Comparison of ENCODE assay signal across 17 cellular contexts in genomic region chr16:797120-797420, GRCh38. TPM values are rescaled to one million over a fixed set of nuclear protein-coding genes. Genes with fewer than 3 reads are reported as not detected.
DNase-seq lines count a peak whose midpoint lies in the region; ATAC-seq lines count a peak whose summit lies in the region.
"Had no signal": no experiment of that assay in that cellular context is flagged by ENCODE, and none has a peak within 500 bp of the region (broad histone marks: within the 10 kb centered on the region; RNA-seq: fewer than 3 reads in every experiment).

No MANE protein-coding gene starts in this region.

- no peak overlapping the region for H3K27ac Mint-ChIP-seq in activated naive CD8-positive, alpha-beta T cell treated with anti-CD3 and anti-CD28 coated beads for 36 hours
- no peak overlapping the region for H3K27ac Mint-ChIP-seq in stimulated activated naive B cell treated with anti-CD40 and anti-IgM and Interleukin-4, amounts not matched to agents 10 μg/mL and 1 μg/mL and 100 μg/mL, for 72 hours

- H3K4me3 Mint-ChIP-seq in activated naive CD8-positive, alpha-beta T cell treated with anti-CD3 and anti-CD28 coated beads for 36 hours, result no peak overlapping the region
- H3K4me3 Mint-ChIP-seq in stimulated activated naive B cell treated with anti-CD40 and anti-IgM and Interleukin-4, amounts not matched to agents 10 μg/mL and 1 μg/mL and 100 μg/mL, for 72 hours, result no peak overlapping the region
- H3K4me3 Mint-ChIP-seq: neural crest cell had no signal

- ATAC-seq in stimulated activated naive B cell treated with anti-CD40 and anti-IgM and Interleukin-4, amounts not matched to agents 10 μg/mL and 1 μg/mL and 100 μg/mL, for 72 hours (replicated peaks), result peak; percentile 36 to 41

- H3K9me3 Mint-ChIP-seq in activated naive CD8-positive, alpha-beta T cell treated with anti-CD3 and anti-CD28 coated beads for 36 hours, result no peaks in the 10 kb centered on the region
- H3K9me3 Mint-ChIP-seq in stimulated activated naive B cell treated with anti-CD40 and anti-IgM and Interleukin-4, amounts not matched to agents 10 μg/mL and 1 μg/mL and 100 μg/mL, for 72 hours, result peaks cover 4 to 5% of the 10 kb centered on the region in 2 donors
- H3K9me3 Mint-ChIP-seq: neural crest cell had no signal

- peaks cover 2% of the 10 kb centered on the region for H3K4me1 Mint-ChIP-seq in activated naive CD8-positive, alpha-beta T cell treated with anti-CD3 and anti-CD28 coated beads for 36 hours
- peaks cover 0 to 3% of the 10 kb centered on the region in 2 donors for H3K4me1 Mint-ChIP-seq in stimulated activated naive B cell treated with anti-CD40 and anti-IgM and Interleukin-4, amounts not matched to agents 10 μg/mL and 1 μg/mL and 100 μg/mL, for 72 hours
- H3K4me1 Mint-ChIP-seq: neural crest cell had no signal

- H3K36me3 Mint-ChIP-seq in activated naive CD8-positive, alpha-beta T cell treated with anti-CD3 and anti-CD28 coated beads for 36 hours, result peaks cover 24% of the 10 kb centered on the region
- H3K36me3 Mint-ChIP-seq in stimulated activated naive B cell treated with anti-CD40 and anti-IgM and Interleukin-4, amounts not matched to agents 10 μg/mL and 1 μg/mL and 100 μg/mL, for 72 hours, result peaks cover 27 to 29% of the 10 kb centered on the region in 2 donors

- DNase-seq in stimulated activated CD4-positive, alpha-beta T cell treated with anti-CD3 and anti-CD28 coated beads, Interleukin-12 subunit alpha, Interleukin-12 subunit beta, amount 100 ng/mL, for 48 hours (ENCODE audit: low read depth in 2 of 3, low spot score in 1 of 3), result peak in 2 of 3 donors; percentile 15 to 27
- no peak for DNase-seq in stimulated activated CD4-positive, alpha-beta T cell treated with anti-CD3 and anti-CD28 coated beads, Interleukin-4, amount 100 ng/mL, for 4 hours
- DNase-seq in NCI-H69 (lab: John Stamatoyannopoulos, UW) (peak; percentile 55), GM03348 (ENCODE audit: low spot score) (no peak), DMS 273 treated with DMSO at 0.1 percent for 48 hours (lab: John Stamatoyannopoulos, UW) (no peak)
- peak; percentile 28 for DNase-seq in activated naive CD8-positive, alpha-beta T cell treated with anti-CD3 and anti-CD28 coated beads for 36 hours
- no peak for DNase-seq in stimulated activated naive B cell treated with anti-CD40 and anti-IgM and Interleukin-4, amounts not matched to agents 10 μg/mL and 1 μg/mL and 100 μg/mL, for 72 hours
- DNase-seq in stimulated activated naive CD4-positive, alpha-beta T cell treated with Interleukin-2 at 50 U/mL for 16 hours (lab: John Stamatoyannopoulos, UW), result no peak
- DNase-seq: amniotic stem cell, foreskin fibroblast, mammary epithelial cell, MV-4-11, NCI-H2171, retina, SIG-M5 had no signal

- peaks cover 17% of the 10 kb centered on the region for H3K27me3 Mint-ChIP-seq in activated naive CD8-positive, alpha-beta T cell treated with anti-CD3 and anti-CD28 coated beads for 36 hours
- H3K27me3 Mint-ChIP-seq in stimulated activated naive B cell treated with anti-CD40 and anti-IgM and Interleukin-4, amounts not matched to agents 10 μg/mL and 1 μg/mL and 100 μg/mL, for 72 hours, result peaks cover 15 to 35% of the 10 kb centered on the region in 2 donors

RNA-seq across cellular contexts. Expression of gene GNG13, which starts 3.5 kb away (rescaled TPM):
- total RNA-seq in activated naive CD8-positive, alpha-beta T cell treated with anti-CD3 and anti-CD28 coated beads for 36 hours, result not detected
- total RNA-seq: mammary epithelial cell, neural crest cell, upper lobe of left lung had no signal

RNA-seq across cellular contexts. Expression of gene CHTF18, which starts 8.7 kb away (rescaled TPM):
- total RNA-seq in activated naive CD8-positive, alpha-beta T cell treated with anti-CD3 and anti-CD28 coated beads for 36 hours, result 100 to 1,000 TPM in 1 of 2 experiments, 10 to 100 TPM in 1; 98.3 to 100 TPM

RNA-seq across cellular contexts. Expression of gene RPUSD1, which starts 8.9 kb away (rescaled TPM):
- total RNA-seq in activated naive CD8-positive, alpha-beta T cell treated with anti-CD3 and anti-CD28 coated beads for 36 hours, result 10 to 100 TPM; 41.8 to 42.3 TPM

RNA-seq across cellular contexts. Expression of gene MSLN, which starts 36.5 kb away (rescaled TPM):
- total RNA-seq in activated naive CD8-positive, alpha-beta T cell treated with anti-CD3 and anti-CD28 coated beads for 36 hours, result not detected
- total RNA-seq: neural crest cell had no signal

RNA-seq across cellular contexts. Expression of gene CIAO3, which starts 56.3 kb away (rescaled TPM):
- total RNA-seq in activated naive CD8-positive, alpha-beta T cell treated with anti-CD3 and anti-CD28 coated beads for 36 hours, result 10 to 100 TPM; 18.3 to 19.8 TPM

Comparison
In these comparisons a context has a peak if more than half of its experiments do, and no peak if none do; other contexts are left out.
1. DNase-seq: peak in stimulated activated CD4-positive, alpha-beta T cell treated with anti-CD3 and anti-CD28 coated beads, Interleukin-12 subunit alpha, Interleukin-12 subunit beta, amount 100 ng/mL, for 48 hours (2 of 3), NCI-H69 (single experiment) and activated naive CD8-positive, alpha-beta T cell treated with anti-CD3 and anti-CD28 coated beads for 36 hours (single experiment); none in stimulated activated CD4-positive, alpha-beta T cell treated with anti-CD3 and anti-CD28 coated beads, Interleukin-4, amount 100 ng/mL, for 4 hours (0 of 2), stimulated activated naive B cell treated with anti-CD40 and anti-IgM and Interleukin-4, amounts not matched to agents 10 μg/mL and 1 μg/mL and 100 μg/mL, for 72 hours (single experiment), GM03348 (single experiment), DMS 273 treated with DMSO at 0.1 percent for 48 hours (single experiment) and stimulated activated naive CD4-positive, alpha-beta T cell treated with Interleukin-2 at 50 U/mL for 16 hours (single experiment).